ENCODE assay signal across 1 cellular context in genomic region chr2:70070557-70071268, GRCh38.
TF ChIP-seq lines count a peak whose summit lies in the region.

No MANE protein-coding gene starts in this region.

TF ChIP-seq in HepG2, 621 proteins besides CTCF, POLR2A, EP300 and RAD21 (continued from another document and continues in another):
- TF ChIP-seq POLR2G (IDR thresholded peaks at IDR 0.05; ENCODE audit: low read depth, low read length) (no peak), HOXA3 (CRISPR knock-in tag; IDR thresholded peaks at IDR 0.05) (peak; percentile 83), ZNF761 (CRISPR knock-in tag; conservative IDR thresholded peaks at IDR 0.05) (no peak), ZNF33A (CRISPR knock-in tag; IDR thresholded peaks at IDR 0.05; ENCODE audit: borderline replicate concordance) (peak; percentile 71; the same call in 1 of the 2 replicates), TCF7 (IDR thresholded peaks at IDR 0.05; ENCODE audit: low read depth) (no peak), ZKSCAN8 (CRISPR knock-in tag; IDR thresholded peaks at IDR 0.05; ENCODE audit: borderline replicate concordance) (0 out of 2 replicates have a peak, but pooled peaks have one; percentile 34), RXRB (CRISPR knock-in tag; IDR thresholded peaks at IDR 0.05; ENCODE audit: borderline replicate concordance) (peak; percentile 32; the same call in 1 of the 2 replicates), ZNF260 (CRISPR knock-in tag; IDR thresholded peaks at IDR 0.05; ENCODE audit: borderline replicate concordance, low read depth) (no peak), ZNF281 (CRISPR knock-in tag; IDR thresholded peaks at IDR 0.05; ENCODE audit: borderline replicate concordance) (no peak), FOXO1 (CRISPR knock-in tag; IDR thresholded peaks at IDR 0.05) (peak; percentile 33; the same call in 1 of the 2 replicates), DNMT3B (CRISPR knock-in tag; conservative IDR thresholded peaks at IDR 0.05) (no peak), SMC3 (IDR thresholded peaks at IDR 0.05; ENCODE audit: low read length) (peak; percentile 98), HNF4A (CRISPR knock-in tag; IDR thresholded peaks at IDR 0.05) (0 out of 2 replicates have a peak, but pooled peaks have one; percentile 18), ZNF556 (CRISPR knock-in tag; IDR thresholded peaks at IDR 0.05; ENCODE audit: borderline replicate concordance) (0 out of 2 replicates have a peak, but pooled peaks have one; percentile 28), ZNF280B (CRISPR knock-in tag; IDR thresholded peaks at IDR 0.05; ENCODE audit: borderline replicate concordance) (no peak), YEATS4 (CRISPR knock-in tag; IDR thresholded peaks at IDR 0.05; ENCODE audit: borderline replicate concordance) (no peak), ZSCAN31 (CRISPR knock-in tag; IDR thresholded peaks at IDR 0.05; ENCODE audit: low read depth) (0 out of 2 replicates have a peak, but pooled peaks have one; percentile 37), ZNF639 (CRISPR knock-in tag; conservative IDR thresholded peaks at IDR 0.05) (no peak), ZNF331 (CRISPR knock-in tag; IDR thresholded peaks at IDR 0.05) (0 out of 2 replicates have a peak, but pooled peaks have one; percentile 53), POGZ (CRISPR knock-in tag; IDR thresholded peaks at IDR 0.05) (peak; percentile 46; the same call in 1 of the 2 replicates), ZBTB4 (CRISPR knock-in tag; IDR thresholded peaks at IDR 0.05; ENCODE audit: borderline replicate concordance) (peak; percentile 30; the same call in 1 of the 2 replicates), NR2F6 (IDR thresholded peaks at IDR 0.05) (no peak), NR2F6 (CRISPR knock-in tag; IDR thresholded peaks at IDR 0.05) (peak; percentile 51; the same call in 1 of the 2 replicates), KAT8 (CRISPR knock-in tag; IDR thresholded peaks at IDR 0.05) (peak; percentile 93), ZNF724P (CRISPR knock-in tag; IDR thresholded peaks at IDR 0.05; ENCODE audit: borderline replicate concordance) (0 out of 2 replicates have a peak, but pooled peaks have one; percentile 25), SP140L (CRISPR knock-in tag; IDR thresholded peaks at IDR 0.05; ENCODE audit: borderline replicate concordance) (peak; percentile 73; the same call in 1 of the 2 replicates), ZNF557 (CRISPR knock-in tag; IDR thresholded peaks at IDR 0.05) (no peak), ZNF530 (CRISPR knock-in tag; IDR thresholded peaks at IDR 0.05; ENCODE audit: low read depth) (no peak), RFXAP (CRISPR knock-in tag; IDR thresholded peaks at IDR 0.05; ENCODE audit: borderline replicate concordance) (no peak), MIER2 (CRISPR knock-in tag; IDR thresholded peaks at IDR 0.05) (peak; percentile 37; the same call in 1 of the 2 replicates), PBX3 (CRISPR knock-in tag; IDR thresholded peaks at IDR 0.05; ENCODE audit: borderline replicate concordance) (no peak), POGK (CRISPR knock-in tag; conservative IDR thresholded peaks at IDR 0.05) (0 out of 2 replicates have a peak, but pooled peaks have one; percentile 40), CCDC6 (CRISPR knock-in tag; IDR thresholded peaks at IDR 0.05) (no peak), CENPBD1 (CRISPR knock-in tag; IDR thresholded peaks at IDR 0.05; ENCODE audit: borderline replicate concordance, low read depth) (no peak), CEBPG (CRISPR knock-in tag; IDR thresholded peaks at IDR 0.05) (0 out of 2 replicates have a peak, but pooled peaks have one; percentile 14), MXI1 (IDR thresholded peaks at IDR 0.05; ENCODE audit: borderline replicate concordance, low read depth, low read length) (no peak; the same call in 2 of the 3 replicates), MED8 (CRISPR knock-in tag; IDR thresholded peaks at IDR 0.05; ENCODE audit: insufficient replicate concordance) (no peak), ZNF142 (CRISPR knock-in tag; IDR thresholded peaks at IDR 0.05) (no peak)
